In genomic region chr2:174858745-174859144, GRCh38 we compare ENCODE assay signal across 24 cellular contexts.
"Had no signal": no experiment of that assay in that cellular context is flagged by ENCODE, and none has a peak within 500 bp of the region (broad histone marks: within the 10 kb centered on the region; RNA-seq: fewer than 3 reads in every experiment).

No MANE protein-coding gene starts in this region.

- H3K9me3 ChIP-seq: esophagus muscularis mucosa, gastrocnemius medialis, left ventricle myocardium inferior, lower lobe of right lung, pancreas, suprapubic skin, tibial artery, upper lobe of right lung, vagina had no signal

- H3K4me3 Mint-ChIP-seq: dendritic cell treated with granulocyte-macrophage colony-stimulating factor and Interleukin-4, amounts not matched to agents 40 ng/mL and 50 ng/mL, for 4 days; effector memory CD8-positive, alpha-beta T cell; immature natural killer cell; memory B cell; natural killer cell treated with Interleukin-12 subunit alpha and Interleukin-12 subunit beta and Interleukin-15 and Interleukin-18, amount 100 ng/mL, for 72 hours had no signal

- H3K36me3 ChIP-seq: esophagus muscularis mucosa, gastrocnemius medialis, left ventricle myocardium inferior, lower lobe of right lung, pancreas, suprapubic skin, tibial artery, upper lobe of right lung, vagina had no signal

- H3K27me3 Mint-ChIP-seq: dendritic cell treated with granulocyte-macrophage colony-stimulating factor and Interleukin-4, amounts not matched to agents 40 ng/mL and 50 ng/mL, for 4 days; effector memory CD8-positive, alpha-beta T cell; progenitor cell of endocrine pancreas had no signal

- H3K4me1 ChIP-seq: esophagus muscularis mucosa, gastrocnemius medialis, left ventricle myocardium inferior, lower lobe of right lung, pancreas, suprapubic skin, tibial artery, upper lobe of right lung, vagina had no signal

- H3K9me3 Mint-ChIP-seq: dendritic cell treated with granulocyte-macrophage colony-stimulating factor and Interleukin-4, amounts not matched to agents 40 ng/mL and 50 ng/mL, for 4 days; effector memory CD8-positive, alpha-beta T cell; immature natural killer cell; memory B cell; natural killer cell treated with Interleukin-12 subunit alpha and Interleukin-12 subunit beta and Interleukin-15 and Interleukin-18, amount 100 ng/mL, for 72 hours had no signal

- H3K27ac ChIP-seq: epithelial cell of prostate, esophagus muscularis mucosa, gastrocnemius medialis, left ventricle myocardium inferior, lower lobe of right lung, pancreas, suprapubic skin, tibial artery, upper lobe of right lung, vagina had no signal

- ATAC-seq: effector memory CD8-positive, alpha-beta T cell; gastrocnemius medialis; lower lobe of right lung; natural killer cell treated with Interleukin-12 subunit alpha and Interleukin-12 subunit beta and Interleukin-15 and Interleukin-18, amount 100 ng/mL, for 72 hours; pancreas; right cardiac atrium; stimulated activated naive CD8-positive, alpha-beta T cell treated with anti-CD3 and anti-CD28 coated beads, Interleukin-15, Interleukin-2, amounts not matched to agents 100 U/mL and 50 U/mL, for 24 hours; upper lobe of right lung had no signal

- H3K4me3 ChIP-seq: esophagus muscularis mucosa, gastrocnemius medialis, left ventricle myocardium inferior, lower lobe of right lung, pancreas, smooth muscle cell, suprapubic skin, tibial artery, upper lobe of right lung, vagina had no signal

- DNase-seq: effector memory CD8-positive, alpha-beta T cell; gastrocnemius medialis; glutamatergic neuron; immature natural killer cell; left ventricle myocardium inferior; lower lobe of right lung; midbrain; occipital lobe; pancreas; right cardiac atrium; stimulated activated CD4-positive, alpha-beta T cell treated with anti-CD3 and anti-CD28 coated beads, Interleukin-2, amount 100 ng/mL, for 48 hours; stimulated activated naive CD8-positive, alpha-beta T cell treated with anti-CD3 and anti-CD28 coated beads, Interleukin-15, Interleukin-2, amounts not matched to agents 100 U/mL and 50 U/mL, for 24 hours; tibial artery; upper lobe of right lung had no signal

- H3K27ac Mint-ChIP-seq: dendritic cell treated with granulocyte-macrophage colony-stimulating factor and Interleukin-4, amounts not matched to agents 40 ng/mL and 50 ng/mL, for 4 days; effector memory CD8-positive, alpha-beta T cell; immature natural killer cell; memory B cell; natural killer cell treated with Interleukin-12 subunit alpha and Interleukin-12 subunit beta and Interleukin-15 and Interleukin-18, amount 100 ng/mL, for 72 hours had no signal

- H3K27me3 ChIP-seq: esophagus muscularis mucosa, gastrocnemius medialis, pancreas, suprapubic skin, tibial artery, upper lobe of right lung, vagina had no signal

- H3K4me2 ChIP-seq: smooth muscle cell had no signal

- H3K4me1 Mint-ChIP-seq: immature natural killer cell, memory B cell had no signal

- H3K36me3 Mint-ChIP-seq: immature natural killer cell; memory B cell; natural killer cell treated with Interleukin-12 subunit alpha and Interleukin-12 subunit beta and Interleukin-15 and Interleukin-18, amount 100 ng/mL, for 72 hours had no signal

- FAIRE-seq: keratinocyte, pancreas had no signal
